ENCODE assay signal across 2 cellular contexts in genomic region chr19:7391218-7391670, GRCh38.
TF ChIP-seq lines count a peak whose summit lies in the region.

No MANE protein-coding gene starts in this region.

TF ChIP-seq in HepG2, 621 proteins besides CTCF, POLR2A, EP300 and RAD21 (continued from another document and continues in another):
- no peak for TF ChIP-seq DPF2 (CRISPR knock-in tag; IDR thresholded peaks at IDR 0.05; ENCODE audit: borderline replicate concordance, low read depth)
- TF ChIP-seq ZNF703 (CRISPR knock-in tag; IDR thresholded peaks at IDR 0.05; ENCODE audit: borderline replicate concordance) = no peak
- TF ChIP-seq ZKSCAN1 (IDR thresholded peaks at IDR 0.05; ENCODE audit: low read length) = no peak
- TF ChIP-seq HHEX (CRISPR knock-in tag; IDR thresholded peaks at IDR 0.05) = no peak
- peak; percentile 81; the same call in 1 of the 2 replicates for TF ChIP-seq FOSL1 (CRISPR knock-in tag; IDR thresholded peaks at IDR 0.05; ENCODE audit: borderline replicate concordance)
- TF ChIP-seq, protein P1, sequence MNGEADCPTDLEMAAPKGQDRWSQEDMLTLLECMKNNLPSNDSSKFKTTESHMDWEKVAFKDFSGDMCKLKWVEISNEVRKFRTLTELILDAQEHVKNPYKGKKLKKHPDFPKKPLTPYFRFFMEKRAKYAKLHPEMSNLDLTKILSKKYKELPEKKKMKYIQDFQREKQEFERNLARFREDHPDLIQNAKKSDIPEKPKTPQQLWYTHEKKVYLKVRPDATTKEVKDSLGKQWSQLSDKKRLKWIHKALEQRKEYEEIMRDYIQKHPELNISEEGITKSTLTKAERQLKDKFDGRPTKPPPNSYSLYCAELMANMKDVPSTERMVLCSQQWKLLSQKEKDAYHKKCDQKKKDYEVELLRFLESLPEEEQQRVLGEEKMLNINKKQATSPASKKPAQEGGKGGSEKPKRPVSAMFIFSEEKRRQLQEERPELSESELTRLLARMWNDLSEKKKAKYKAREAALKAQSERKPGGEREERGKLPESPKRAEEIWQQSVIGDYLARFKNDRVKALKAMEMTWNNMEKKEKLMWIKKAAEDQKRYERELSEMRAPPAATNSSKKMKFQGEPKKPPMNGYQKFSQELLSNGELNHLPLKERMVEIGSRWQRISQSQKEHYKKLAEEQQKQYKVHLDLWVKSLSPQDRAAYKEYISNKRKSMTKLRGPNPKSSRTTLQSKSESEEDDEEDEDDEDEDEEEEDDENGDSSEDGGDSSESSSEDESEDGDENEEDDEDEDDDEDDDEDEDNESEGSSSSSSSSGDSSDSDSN (CRISPR knock-in tag; IDR thresholded peaks at IDR 0.05) = no peak
- TF ChIP-seq ISL2 (CRISPR knock-in tag; IDR thresholded peaks at IDR 0.05) = 0 out of 2 replicates have a peak, but pooled peaks have one; percentile 35
- TF ChIP-seq, protein P2, sequence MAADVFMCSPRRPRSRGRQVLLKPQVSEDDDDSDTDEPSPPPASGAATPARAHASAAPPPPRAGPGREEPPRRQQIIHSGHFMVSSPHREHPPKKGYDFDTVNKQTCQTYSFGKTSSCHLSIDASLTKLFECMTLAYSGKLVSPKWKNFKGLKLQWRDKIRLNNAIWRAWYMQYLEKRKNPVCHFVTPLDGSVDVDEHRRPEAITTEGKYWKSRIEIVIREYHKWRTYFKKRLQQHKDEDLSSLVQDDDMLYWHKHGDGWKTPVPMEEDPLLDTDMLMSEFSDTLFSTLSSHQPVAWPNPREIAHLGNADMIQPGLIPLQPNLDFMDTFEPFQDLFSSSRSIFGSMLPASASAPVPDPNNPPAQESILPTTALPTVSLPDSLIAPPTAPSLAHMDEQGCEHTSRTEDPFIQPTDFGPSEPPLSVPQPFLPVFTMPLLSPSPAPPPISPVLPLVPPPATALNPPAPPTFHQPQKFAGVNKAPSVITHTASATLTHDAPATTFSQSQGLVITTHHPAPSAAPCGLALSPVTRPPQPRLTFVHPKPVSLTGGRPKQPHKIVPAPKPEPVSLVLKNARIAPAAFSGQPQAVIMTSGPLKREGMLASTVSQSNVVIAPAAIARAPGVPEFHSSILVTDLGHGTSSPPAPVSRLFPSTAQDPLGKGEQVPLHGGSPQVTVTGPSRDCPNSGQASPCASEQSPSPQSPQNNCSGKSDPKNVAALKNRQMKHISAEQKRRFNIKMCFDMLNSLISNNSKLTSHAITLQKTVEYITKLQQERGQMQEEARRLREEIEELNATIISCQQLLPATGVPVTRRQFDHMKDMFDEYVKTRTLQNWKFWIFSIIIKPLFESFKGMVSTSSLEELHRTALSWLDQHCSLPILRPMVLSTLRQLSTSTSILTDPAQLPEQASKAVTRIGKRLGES (CRISPR knock-in tag; IDR thresholded peaks at IDR 0.05; ENCODE audit: borderline replicate concordance) = no peak
- no peak for TF ChIP-seq CHCHD3 (CRISPR knock-in tag; IDR thresholded peaks at IDR 0.05)
- TF ChIP-seq ZBTB8A (CRISPR knock-in tag; IDR thresholded peaks at IDR 0.05; ENCODE audit: borderline replicate concordance, low read depth) = no peak
- TF ChIP-seq GATAD2A (CRISPR knock-in tag; IDR thresholded peaks at IDR 0.05) = peak; percentile 82
- 0 out of 2 replicates have a peak, but pooled peaks have one; percentile 24 for TF ChIP-seq NR2C2 (CRISPR knock-in tag; IDR thresholded peaks at IDR 0.05; ENCODE audit: borderline replicate concordance)
- no peak for TF ChIP-seq POLR2AphosphoS5 (IDR thresholded peaks at IDR 0.05; ENCODE audit: low read depth, low read length)
- peak; percentile 56; the same call in 1 of the 2 replicates for TF ChIP-seq FOXA3 (CRISPR knock-in tag; IDR thresholded peaks at IDR 0.05)
- TF ChIP-seq, protein P3, sequence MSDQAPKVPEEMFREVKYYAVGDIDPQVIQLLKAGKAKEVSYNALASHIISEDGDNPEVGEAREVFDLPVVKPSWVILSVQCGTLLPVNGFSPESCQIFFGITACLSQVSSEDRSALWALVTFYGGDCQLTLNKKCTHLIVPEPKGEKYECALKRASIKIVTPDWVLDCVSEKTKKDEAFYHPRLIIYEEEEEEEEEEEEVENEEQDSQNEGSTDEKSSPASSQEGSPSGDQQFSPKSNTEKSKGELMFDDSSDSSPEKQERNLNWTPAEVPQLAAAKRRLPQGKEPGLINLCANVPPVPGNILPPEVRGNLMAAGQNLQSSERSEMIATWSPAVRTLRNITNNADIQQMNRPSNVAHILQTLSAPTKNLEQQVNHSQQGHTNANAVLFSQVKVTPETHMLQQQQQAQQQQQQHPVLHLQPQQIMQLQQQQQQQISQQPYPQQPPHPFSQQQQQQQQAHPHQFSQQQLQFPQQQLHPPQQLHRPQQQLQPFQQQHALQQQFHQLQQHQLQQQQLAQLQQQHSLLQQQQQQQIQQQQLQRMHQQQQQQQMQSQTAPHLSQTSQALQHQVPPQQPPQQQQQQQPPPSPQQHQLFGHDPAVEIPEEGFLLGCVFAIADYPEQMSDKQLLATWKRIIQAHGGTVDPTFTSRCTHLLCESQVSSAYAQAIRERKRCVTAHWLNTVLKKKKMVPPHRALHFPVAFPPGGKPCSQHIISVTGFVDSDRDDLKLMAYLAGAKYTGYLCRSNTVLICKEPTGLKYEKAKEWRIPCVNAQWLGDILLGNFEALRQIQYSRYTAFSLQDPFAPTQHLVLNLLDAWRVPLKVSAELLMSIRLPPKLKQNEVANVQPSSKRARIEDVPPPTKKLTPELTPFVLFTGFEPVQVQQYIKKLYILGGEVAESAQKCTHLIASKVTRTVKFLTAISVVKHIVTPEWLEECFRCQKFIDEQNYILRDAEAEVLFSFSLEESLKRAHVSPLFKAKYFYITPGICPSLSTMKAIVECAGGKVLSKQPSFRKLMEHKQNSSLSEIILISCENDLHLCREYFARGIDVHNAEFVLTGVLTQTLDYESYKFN (CRISPR knock-in tag; conservative IDR thresholded peaks at IDR 0.05) = peak; percentile 51; the same call in 1 of the 2 replicates

TF ChIP-seq in WTC11, 78 proteins besides CTCF, POLR2A, EP300 and RAD21 (continued from another document):
- TF ChIP-seq AR (CRISPR knock-in tag; IDR thresholded peaks at IDR 0.05) = no peak
- TF ChIP-seq, protein P4, sequence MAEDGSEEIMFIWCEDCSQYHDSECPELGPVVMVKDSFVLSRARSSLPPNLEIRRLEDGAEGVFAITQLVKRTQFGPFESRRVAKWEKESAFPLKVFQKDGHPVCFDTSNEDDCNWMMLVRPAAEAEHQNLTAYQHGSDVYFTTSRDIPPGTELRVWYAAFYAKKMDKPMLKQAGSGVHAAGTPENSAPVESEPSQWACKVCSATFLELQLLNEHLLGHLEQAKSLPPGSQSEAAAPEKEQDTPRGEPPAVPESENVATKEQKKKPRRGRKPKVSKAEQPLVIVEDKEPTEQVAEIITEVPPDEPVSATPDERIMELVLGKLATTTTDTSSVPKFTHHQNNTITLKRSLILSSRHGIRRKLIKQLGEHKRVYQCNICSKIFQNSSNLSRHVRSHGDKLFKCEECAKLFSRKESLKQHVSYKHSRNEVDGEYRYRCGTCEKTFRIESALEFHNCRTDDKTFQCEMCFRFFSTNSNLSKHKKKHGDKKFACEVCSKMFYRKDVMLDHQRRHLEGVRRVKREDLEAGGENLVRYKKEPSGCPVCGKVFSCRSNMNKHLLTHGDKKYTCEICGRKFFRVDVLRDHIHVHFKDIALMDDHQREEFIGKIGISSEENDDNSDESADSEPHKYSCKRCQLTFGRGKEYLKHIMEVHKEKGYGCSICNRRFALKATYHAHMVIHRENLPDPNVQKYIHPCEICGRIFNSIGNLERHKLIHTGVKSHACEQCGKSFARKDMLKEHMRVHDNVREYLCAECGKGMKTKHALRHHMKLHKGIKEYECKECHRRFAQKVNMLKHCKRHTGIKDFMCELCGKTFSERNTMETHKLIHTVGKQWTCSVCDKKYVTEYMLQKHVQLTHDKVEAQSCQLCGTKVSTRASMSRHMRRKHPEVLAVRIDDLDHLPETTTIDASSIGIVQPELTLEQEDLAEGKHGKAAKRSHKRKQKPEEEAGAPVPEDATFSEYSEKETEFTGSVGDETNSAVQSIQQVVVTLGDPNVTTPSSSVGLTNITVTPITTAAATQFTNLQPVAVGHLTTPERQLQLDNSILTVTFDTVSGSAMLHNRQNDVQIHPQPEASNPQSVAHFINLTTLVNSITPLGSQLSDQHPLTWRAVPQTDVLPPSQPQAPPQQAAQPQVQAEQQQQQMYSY (CRISPR knock-in tag; IDR thresholded peaks at IDR 0.05) = no peak
- no peak for TF ChIP-seq IRF2 (CRISPR knock-in tag; IDR thresholded peaks at IDR 0.05; ENCODE audit: borderline replicate concordance, low read depth)
- no peak for TF ChIP-seq NFATC4 (CRISPR knock-in tag; IDR thresholded peaks at IDR 0.05)
TF ChIP-seq in WTC11: peak in this region for 0.
